19 cellular contexts compared by ENCODE assay signal in the genomic region with DNA sequence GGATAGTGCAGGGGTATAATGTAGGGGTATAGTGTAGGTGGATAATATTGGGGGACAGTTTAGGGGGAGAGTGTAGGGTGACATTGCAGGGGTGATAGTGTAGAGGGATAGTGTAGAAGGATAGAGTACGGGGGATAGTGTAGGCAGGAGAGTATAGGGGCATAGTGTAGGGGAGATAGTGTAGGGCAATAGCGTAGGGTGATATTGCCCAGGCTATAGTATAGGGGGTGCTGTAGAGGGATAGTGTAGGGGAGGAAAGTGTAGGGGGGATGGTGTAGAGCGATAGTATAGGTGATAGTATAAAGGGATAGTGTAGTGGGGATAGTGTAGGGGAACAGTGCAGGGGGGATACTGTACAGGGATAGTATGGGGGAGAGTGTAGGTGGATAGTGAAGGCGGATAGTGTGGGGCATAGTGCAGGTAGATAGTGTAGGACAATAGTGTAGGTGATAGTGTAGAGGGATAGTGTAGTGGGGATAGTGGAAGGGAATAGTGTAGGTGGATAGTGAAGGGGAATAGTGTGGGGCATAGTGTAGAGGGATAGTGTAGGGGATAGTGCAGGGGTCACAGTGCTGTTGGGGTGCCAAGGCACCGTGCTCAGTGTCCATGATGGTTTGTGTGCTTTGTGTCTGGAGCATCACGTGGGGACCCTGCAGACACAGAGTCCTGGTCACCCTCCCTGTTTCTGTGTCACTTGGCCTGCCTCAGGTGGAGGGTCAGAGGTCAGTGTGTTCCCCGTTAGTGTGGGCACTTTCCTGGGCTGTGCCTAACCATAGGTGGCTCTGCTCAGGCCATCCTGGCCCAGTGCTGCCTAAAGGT. TPM values are rescaled to one million over a fixed set of nuclear protein-coding genes. Genes with fewer than 3 reads are reported as not detected.
DNase-seq lines count a peak whose midpoint lies in the region; ATAC-seq and TF ChIP-seq lines count a peak whose summit lies in the region.
"Had no signal": no experiment of that assay in that cellular context is flagged by ENCODE, and none has a peak within 500 bp of the region (broad histone marks: within the 10 kb centered on the region; RNA-seq: fewer than 3 reads in every experiment).

No MANE protein-coding gene starts in this region.

- no peak overlapping the region for H2AFZ ChIP-seq in SK-N-SH (ENCODE audit: low read depth)

- H3K27ac ChIP-seq in SK-N-SH (ENCODE audit: low read depth in 2 of 2, low read length in 1 of 2) (no peak overlapping the region), left lung (no peak overlapping the region)
- H3K27ac ChIP-seq in naive thymus-derived CD4-positive, alpha-beta T cell (ENCODE audit: low read depth, low read length), result no peak overlapping the region
- H3K27ac ChIP-seq: BLaER1 treated with 17β-estradiol and CSF1 and Interleukin-3, amounts not matched to agents 10 nM and 100 nM; body of pancreas; coronary artery had no signal

- H3K27ac Mint-ChIP-seq in activated CD8-positive, alpha-beta T cell treated with anti-CD3 and anti-CD28 coated beads, Interleukin-2, amount 10 ng/mL, durations not matched to agents 7 days and 5 days, result peak overlapping the region; percentile 35
- peak overlapping the region in 2 of 9 donors; percentile 1 to 29 for H3K27ac Mint-ChIP-seq in naive thymus-derived CD4-positive, alpha-beta T cell
- H3K27ac Mint-ChIP-seq: activated B cell treated with CpG ODN at 0.5 μM for 24 hours, memory B cell, nephron had no signal

- H3K4me3 ChIP-seq in SK-N-SH (ENCODE audit: low read depth in 2 of 2, low read length in 1 of 2) (no peak overlapping the region), left lung (no peak overlapping the region)
- H3K4me3 ChIP-seq in naive thymus-derived CD4-positive, alpha-beta T cell (ENCODE audit: low read length), result no peak overlapping the region
- H3K4me3 ChIP-seq: BLaER1 treated with 17β-estradiol and CSF1 and Interleukin-3, amounts not matched to agents 10 nM and 100 nM; body of pancreas; coronary artery; MG63 had no signal

- CTCF ChIA-PET in SK-N-SH (lab: Yijun Ruan, JAX), result no interaction called here
- CTCF ChIA-PET in activated CD8-positive, alpha-beta T cell treated with anti-CD3 and anti-CD28 coated beads, Interleukin-2, amount 10 ng/mL, durations not matched to agents 7 days and 5 days (lab: Charles Lee), result no interaction called here
- CTCF ChIA-PET in naive thymus-derived CD4-positive, alpha-beta T cell (lab: Charles Lee), result no interaction called here

- H3K4me1 ChIP-seq in SK-N-SH (ENCODE audit: control insufficient read depth in 1 of 2, insufficient read depth in 2 of 2, low read depth in 1 of 2, low read length in 1 of 2), result peaks cover 0 to 20% of the 10 kb centered on the region in 2 experiments; a peak in 1 of 4 replicates
- no peaks in the 10 kb centered on the region for H3K4me1 ChIP-seq in naive thymus-derived CD4-positive, alpha-beta T cell (ENCODE audit: control insufficient read depth in 2 of 2, insufficient read depth in 2 of 2, low read length in 2 of 2)
- H3K4me1 ChIP-seq in left lung, result no peaks in the 10 kb centered on the region
- H3K4me1 ChIP-seq: body of pancreas had no signal

- H3K9me3 ChIP-seq in SK-N-SH (no peaks in the 10 kb centered on the region), left lung (no peaks in the 10 kb centered on the region)
- no peaks in the 10 kb centered on the region for H3K9me3 ChIP-seq in naive thymus-derived CD4-positive, alpha-beta T cell (ENCODE audit: control insufficient read depth in 2 of 3, low read length in 3 of 3)
- H3K9me3 ChIP-seq: BLaER1 treated with 17β-estradiol and CSF1 and Interleukin-3, amounts not matched to agents 10 nM and 100 nM; body of pancreas; MG63 had no signal

- H3K9ac ChIP-seq in SK-N-SH, result no peak overlapping the region
- H3K9ac ChIP-seq: BLaER1 treated with 17β-estradiol and CSF1 and Interleukin-3, amounts not matched to agents 10 nM and 100 nM had no signal

- TF ChIP-seq RAD21 in SK-N-SH (IDR thresholded peaks at IDR 0.05; ENCODE audit: low read length), result no peak

- no peaks in the 10 kb centered on the region for H3K4me1 Mint-ChIP-seq in activated CD8-positive, alpha-beta T cell treated with anti-CD3 and anti-CD28 coated beads, Interleukin-2, amount 10 ng/mL, durations not matched to agents 7 days and 5 days (ENCODE audit: low read depth)
- peaks cover 0 to 6% (median 5%) of the 10 kb centered on the region in 7 donors for H3K4me1 Mint-ChIP-seq in naive thymus-derived CD4-positive, alpha-beta T cell
- H3K4me1 Mint-ChIP-seq: activated B cell treated with CpG ODN at 0.5 μM for 24 hours had no signal

- H3K9me3 Mint-ChIP-seq in activated CD8-positive, alpha-beta T cell treated with anti-CD3 and anti-CD28 coated beads, Interleukin-2, amount 10 ng/mL, durations not matched to agents 7 days and 5 days (ENCODE audit: insufficient read depth), result no peaks in the 10 kb centered on the region
- peaks cover 0 to 2% (median 0%) of the 10 kb centered on the region in 11 donors for H3K9me3 Mint-ChIP-seq in naive thymus-derived CD4-positive, alpha-beta T cell
- H3K9me3 Mint-ChIP-seq: activated B cell treated with CpG ODN at 0.5 μM for 24 hours, memory B cell, nephron had no signal

- WGBS in SK-N-SH (ENCODE audit: low lambda C conversion rate), result 65% methylated on average over 7 of the region's 7 CpGs

- no peak for TF ChIP-seq EP300 in SK-N-SH (IDR thresholded peaks at IDR 0.05; ENCODE audit: borderline replicate concordance in 1 of 2, low read depth in 1 of 2, low read length in 1 of 2)

- peak; percentile 5; the same call in 2 of the 3 replicates for ATAC-seq in SK-N-SH treated with all-trans-retinoic acid at 6 μM for 48 hours
- ATAC-seq in activated CD8-positive, alpha-beta T cell treated with anti-CD3 and anti-CD28 coated beads, Interleukin-2, amount 10 ng/mL, durations not matched to agents 7 days and 5 days, result no peak
- ATAC-seq in naive thymus-derived CD4-positive, alpha-beta T cell, result peak; percentile 28
- ATAC-seq in left lung, result no peak
- ATAC-seq: body of pancreas had no signal

- no peaks in the 10 kb centered on the region for H3K9me2 ChIP-seq in SK-N-SH

- no peaks in the 10 kb centered on the region for H3K79me2 ChIP-seq in SK-N-SH (ENCODE audit: insufficient read depth)

- TF ChIP-seq CTCF in SK-N-SH (IDR thresholded peaks at IDR 0.05) (no peak), left lung (IDR thresholded peaks at IDR 0.05) (no peak)

- H3K36me3 ChIP-seq in SK-N-SH (replicated peaks in 1 of 2; ENCODE audit: control insufficient read depth in 1 of 2, insufficient read depth in 2 of 2, low read length in 1 of 2), result no peaks in the 10 kb centered on the region
- no peaks in the 10 kb centered on the region for H3K36me3 ChIP-seq in naive thymus-derived CD4-positive, alpha-beta T cell (ENCODE audit: control insufficient read depth in 2 of 3, insufficient read depth in 3 of 3, low read length in 3 of 3)
- no peaks in the 10 kb centered on the region for H3K36me3 ChIP-seq in left lung
- H3K36me3 ChIP-seq: BLaER1 treated with 17β-estradiol and CSF1 and Interleukin-3, amounts not matched to agents 10 nM and 100 nM; MG63 had no signal

- no peaks in the 10 kb centered on the region for H3K27me3 Mint-ChIP-seq in activated CD8-positive, alpha-beta T cell treated with anti-CD3 and anti-CD28 coated beads, Interleukin-2, amount 10 ng/mL, durations not matched to agents 7 days and 5 days (ENCODE audit: low read depth)
- H3K27me3 Mint-ChIP-seq in naive thymus-derived CD4-positive, alpha-beta T cell, result peaks cover 0 to 3% (median 0%) of the 10 kb centered on the region in 5 donors
- H3K27me3 Mint-ChIP-seq: activated B cell treated with CpG ODN at 0.5 μM for 24 hours had no signal

- DNase-seq in SK-N-SH (no peak), ELF-1 (ENCODE audit: low read depth, low spot score) (peak; percentile 1), putamen (ENCODE audit: low spot score) (no peak), HCEC 1CT (no peak), left lung (no peak)
- no peak for DNase-seq in activated CD8-positive, alpha-beta T cell treated with anti-CD3 and anti-CD28 coated beads, Interleukin-2, amount 10 ng/mL, durations not matched to agents 7 days and 5 days
- DNase-seq in naive thymus-derived CD4-positive, alpha-beta T cell, result no peak
- DNase-seq: activated B cell treated with CpG ODN at 0.5 μM for 24 hours; activated naive CD4-positive, alpha-beta T cell treated with Interleukin-2 at 50 U/mL for 16 hours; body of pancreas; MG63; NCI-H187; NCI-H446 treated with DMSO at 0.1 percent for 48 hours; stimulated activated CD4-positive, alpha-beta T cell treated with anti-CD3 and anti-CD28 coated beads, Interleukin-4, amount 100 ng/mL, for 1 hour had no signal

- no peaks in the 10 kb centered on the region for H4K20me1 ChIP-seq in SK-N-SH (ENCODE audit: insufficient read depth)

- H3K36me3 Mint-ChIP-seq in activated CD8-positive, alpha-beta T cell treated with anti-CD3 and anti-CD28 coated beads, Interleukin-2, amount 10 ng/mL, durations not matched to agents 7 days and 5 days (ENCODE audit: low read depth), result no peaks in the 10 kb centered on the region
- no peaks in the 10 kb centered on the region for H3K36me3 Mint-ChIP-seq in naive thymus-derived CD4-positive, alpha-beta T cell
- H3K36me3 Mint-ChIP-seq: memory B cell had no signal

- H3K4me2 ChIP-seq in SK-N-SH, result no peak overlapping the region
- H3K4me2 ChIP-seq: BLaER1 treated with 17β-estradiol and CSF1 and Interleukin-3, amounts not matched to agents 10 nM and 100 nM had no signal

- intact Hi-C loops in naive thymus-derived CD4-positive, alpha-beta T cell (cut with micrococcal nuclease), result no loop called here
- intact Hi-C loops in left lung (cut with DNase I), result no loop called here

- H3K4me3 Mint-ChIP-seq in activated CD8-positive, alpha-beta T cell treated with anti-CD3 and anti-CD28 coated beads, Interleukin-2, amount 10 ng/mL, durations not matched to agents 7 days and 5 days, result no peak overlapping the region
- H3K4me3 Mint-ChIP-seq in naive thymus-derived CD4-positive, alpha-beta T cell, result no peak overlapping the region
- H3K4me3 Mint-ChIP-seq: activated B cell treated with CpG ODN at 0.5 μM for 24 hours, memory B cell, nephron had no signal

- POLR2A ChIA-PET in SK-N-SH (lab: Yijun Ruan, JAX), result no interaction called here
- POLR2A ChIA-PET in activated CD8-positive, alpha-beta T cell treated with anti-CD3 and anti-CD28 coated beads, Interleukin-2, amount 10 ng/mL, durations not matched to agents 7 days and 5 days (lab: Charles Lee), result no interaction called here
- POLR2A ChIA-PET in naive thymus-derived CD4-positive, alpha-beta T cell (lab: Charles Lee), result no interaction called here

- H3F3A ChIP-seq in SK-N-SH (replicated peaks; ENCODE audit: insufficient read depth), result peaks cover 7% of the 10 kb centered on the region

- H3K27me3 ChIP-seq in SK-N-SH (ENCODE audit: insufficient read depth) (peaks cover 11% of the 10 kb centered on the region; the same call in 1 of the 2 replicates), left lung (peaks cover 4 to 26% of the 10 kb centered on the region in 2 donors)
- peaks cover 0 to 5% of the 10 kb centered on the region in 2 donors for H3K27me3 ChIP-seq in naive thymus-derived CD4-positive, alpha-beta T cell (ENCODE audit: control insufficient read depth in 2 of 2, insufficient read depth in 2 of 2, low read length in 2 of 2)

RNA-seq across cellular contexts. Expression of a gene that starts 10.5 kb away (rescaled TPM):
- polyA plus RNA-seq in SK-N-SH (2012; rRNA removed), result 659 and 713 TPM in 2 replicates
- polyA plus RNA-seq in SK-N-SH (2012; cell fraction: cytosol; rRNA removed), result 317 and 453 TPM in 2 replicates
- polyA plus RNA-seq in SK-N-SH (2012; cell fraction: nucleus; rRNA removed), result 442 and 463 TPM in 2 replicates
- total RNA-seq in activated CD8-positive, alpha-beta T cell treated with anti-CD3 and anti-CD28 coated beads, Interleukin-2, amount 10 ng/mL, durations not matched to agents 7 days and 5 days, result 100 to 1,000 TPM; 313 to 322 TPM
- total RNA-seq in naive thymus-derived CD4-positive, alpha-beta T cell, result 100 to 1,000 TPM; 198 to 390 (median 259) TPM
- 100 to 1,000 TPM; 382 to 434 TPM for polyA plus RNA-seq in naive thymus-derived CD4-positive, alpha-beta T cell
- 100 to 1,000 TPM; 407 to 455 TPM for total RNA-seq in left lung

RNA-seq across cellular contexts. Expression of a gene that starts 31.1 kb away (rescaled TPM):
- 28.6 and 42.9 TPM in 2 replicates for polyA plus RNA-seq in SK-N-SH (2012; rRNA removed)
- polyA plus RNA-seq in SK-N-SH (2012; cell fraction: cytosol; rRNA removed), result 17.8 and 24.9 TPM in 2 replicates
- 107 and 195 TPM in 2 replicates for polyA plus RNA-seq in SK-N-SH (2012; cell fraction: nucleus; rRNA removed)
- 10 to 100 TPM; 24.7 to 25.6 TPM for total RNA-seq in activated CD8-positive, alpha-beta T cell treated with anti-CD3 and anti-CD28 coated beads, Interleukin-2, amount 10 ng/mL, durations not matched to agents 7 days and 5 days
- total RNA-seq in naive thymus-derived CD4-positive, alpha-beta T cell, result 10 to 100 TPM; 16.8 to 31.8 (median 27.8) TPM
- polyA plus RNA-seq in naive thymus-derived CD4-positive, alpha-beta T cell, result 10 to 100 TPM; 21.9 to 33.0 TPM
- total RNA-seq in left lung, result 10 to 100 TPM; 12.6 to 13.2 TPM

RNA-seq across cellular contexts. Expression of a gene that starts 37.1 kb away (rescaled TPM):
- 70.3 and 75.3 TPM in 2 replicates for polyA plus RNA-seq in SK-N-SH (2012; rRNA removed)
- polyA plus RNA-seq in SK-N-SH (2012; cell fraction: cytosol; rRNA removed), result 27.2 and 49.1 TPM in 2 replicates
- polyA plus RNA-seq in SK-N-SH (2012; cell fraction: nucleus; rRNA removed), result 185 and 306 TPM in 2 replicates
- total RNA-seq in activated CD8-positive, alpha-beta T cell treated with anti-CD3 and anti-CD28 coated beads, Interleukin-2, amount 10 ng/mL, durations not matched to agents 7 days and 5 days, result 10 to 100 TPM; 51.1 to 60.7 TPM
- total RNA-seq in naive thymus-derived CD4-positive, alpha-beta T cell, result 10 to 100 TPM; 34.3 to 79.3 (median 65.2) TPM
- polyA plus RNA-seq in naive thymus-derived CD4-positive, alpha-beta T cell, result 100 to 1,000 TPM; 132 to 149 TPM
- 10 to 100 TPM; 43.0 to 44.2 TPM for total RNA-seq in left lung

Comparison
In these comparisons a context has a peak if more than half of its experiments do, and no peak if none do; other contexts are left out.
1. ATAC-seq: peak in SK-N-SH treated with all-trans-retinoic acid at 6 μM for 48 hours (single experiment) and naive thymus-derived CD4-positive, alpha-beta T cell (single experiment); none in activated CD8-positive, alpha-beta T cell treated with anti-CD3 and anti-CD28 coated beads, Interleukin-2, amount 10 ng/mL, durations not matched to agents 7 days and 5 days (single experiment) and left lung (single experiment).